11 cellular contexts compared by ENCODE assay signal in genomic region chr14:101819251-101819990, GRCh38. TPM values are rescaled to one million over a fixed set of nuclear protein-coding genes. Genes with fewer than 3 reads are reported as not detected.
A peak's percentile ranks its signal among the peaks of the same experiment; 100 is the strongest.
DNase-seq lines count a peak whose midpoint lies in the region; ATAC-seq and TF ChIP-seq lines count a peak whose summit lies in the region.
"Had no signal": no experiment of that assay in that cellular context is flagged by ENCODE, and none has a peak within 500 bp of the region (broad histone marks: within the 10 kb centered on the region; RNA-seq: fewer than 3 reads in every experiment).

No MANE protein-coding gene starts in this region.

- CTCF ChIA-PET in naive thymus-derived CD4-positive, alpha-beta T cell (lab: Charles Lee) = interaction anchor here (0.7 to 2.1 kb wide), 8 partner anchors 7 to 113 kb away, joined by 3 to 12 read pairs (median 3); no protein-coding TSS in a partner anchor
- CTCF ChIA-PET in Caco-2 (lab: Charles Lee) = no interaction called here

- H3K9me3 Mint-ChIP-seq in naive thymus-derived CD4-positive, alpha-beta T cell = no peaks in the 10 kb centered on the region
- no peaks in the 10 kb centered on the region for H3K9me3 Mint-ChIP-seq in Caco-2 (ENCODE audit: unreplicated experiment)
- H3K9me3 Mint-ChIP-seq: endodermal cell had no signal

- H3K4me3 Mint-ChIP-seq in naive thymus-derived CD4-positive, alpha-beta T cell = peak overlapping the region; percentile 74 to 94 (median 89)
- H3K4me3 Mint-ChIP-seq in Caco-2 (ENCODE audit: unreplicated experiment) = no peak overlapping the region
- H3K4me3 Mint-ChIP-seq: endodermal cell had no signal

- peaks cover 52 to 90% (median 85%) of the 10 kb centered on the region in 7 donors for H3K4me1 Mint-ChIP-seq in naive thymus-derived CD4-positive, alpha-beta T cell
- peaks cover under 1% of the 10 kb centered on the region for H3K4me1 Mint-ChIP-seq in Caco-2 (ENCODE audit: low read depth, unreplicated experiment)

- ATAC-seq in activated CD4-positive, CD25-positive, alpha-beta regulatory T cell treated with anti-CD3 and anti-CD28 coated beads, Interleukin-2, amount 50 U/mL, for 24 hours = no peak
- ATAC-seq in naive thymus-derived CD4-positive, alpha-beta T cell = peak; percentile 54
- ATAC-seq in GM19324 (IDR thresholded peaks at IDR 0.05; ENCODE audit: low FRiP score, unreplicated experiment) = no peak

- H3K36me3 ChIP-seq in naive thymus-derived CD4-positive, alpha-beta T cell (ENCODE audit: control insufficient read depth in 2 of 3, insufficient read depth in 3 of 3, low read length in 3 of 3) = peaks cover 0 to 4% (median 0%) of the 10 kb centered on the region in 3 experiments
- peaks cover 14% of the 10 kb centered on the region for H3K36me3 ChIP-seq in thymus (ENCODE audit: control insufficient read depth, insufficient read depth)
- H3K36me3 ChIP-seq in Caco-2 (ENCODE audit: control insufficient read depth, insufficient read depth, low read length) = no peaks in the 10 kb centered on the region; the same call in 1 of the 2 replicates

- H3K27ac Mint-ChIP-seq in naive thymus-derived CD4-positive, alpha-beta T cell = peak overlapping the region; percentile 90 to 100 (median 99)
- no peak overlapping the region for H3K27ac Mint-ChIP-seq in Caco-2 (ENCODE audit: unreplicated experiment)
- H3K27ac Mint-ChIP-seq: endodermal cell had no signal

- peak overlapping the region; percentile 97 for H3K27ac ChIP-seq in naive thymus-derived CD4-positive, alpha-beta T cell (ENCODE audit: low read depth, low read length)
- H3K27ac ChIP-seq in thymus (ENCODE audit: low read depth) = peak overlapping the region; percentile 92
- H3K27ac ChIP-seq: 22Rv1 had no signal

- 91% methylated on average over 16 of the region's 16 CpGs for whole genome bisulfite sequencing in thymus

- peaks cover 2 to 54% (median 11%) of the 10 kb centered on the region in 5 donors for H3K36me3 Mint-ChIP-seq in naive thymus-derived CD4-positive, alpha-beta T cell
- peaks cover 13% of the 10 kb centered on the region for H3K36me3 Mint-ChIP-seq in Caco-2 (ENCODE audit: insufficient read depth, unreplicated experiment)

- intact Hi-C loops in naive thymus-derived CD4-positive, alpha-beta T cell (cut with micrococcal nuclease) = loop anchor here in 1 of 2 donors (1.0 to 5.0 kb wide), 2 partner anchors 9 to 1752 kb away; partner anchors contain the start of gene EVL
- intact Hi-C loops in Caco-2 (cut with micrococcal nuclease; ENCODE audit: unreplicated experiment) = no loop called here

- peak; percentile 47 for DNase-seq in activated CD4-positive, CD25-positive, alpha-beta regulatory T cell treated with anti-CD3 and anti-CD28 coated beads, Interleukin-2, amount 50 U/mL, for 16 hours (ENCODE audit: low read depth, low spot score)
- DNase-seq in activated effector memory CD4-positive, alpha-beta T cell treated with Interleukin-2 at 50 U/mL for 16 hours = peak; percentile 76
- peak; percentile 42 to 91 (median 82) for DNase-seq in naive thymus-derived CD4-positive, alpha-beta T cell
- DNase-seq in NCI-H2227 (lab: John Stamatoyannopoulos, UW; ENCODE audit: unreplicated experiment) (no peak), Caco-2 (no peak)
- DNase-seq: endodermal cell, posterior cingulate gyrus had no signal

- H3K4me3 ChIP-seq in naive thymus-derived CD4-positive, alpha-beta T cell (ENCODE audit: low read length) = peak overlapping the region; percentile 46
- H3K4me3 ChIP-seq in thymus (ENCODE audit: low read length) = no peak overlapping the region
- no peak overlapping the region for H3K4me3 ChIP-seq in Caco-2 (ENCODE audit: low read depth, low read length)

- H3K27me3 Mint-ChIP-seq in naive thymus-derived CD4-positive, alpha-beta T cell = no peaks in the 10 kb centered on the region
- H3K27me3 Mint-ChIP-seq in Caco-2 (ENCODE audit: insufficient read depth, unreplicated experiment) = no peaks in the 10 kb centered on the region

- no TSS peak for BruUV-seq in Caco-2 (replicated peaks; lab: Mats Ljungman, UMichigan)

- H3K9me3 ChIP-seq in naive thymus-derived CD4-positive, alpha-beta T cell (ENCODE audit: control insufficient read depth in 2 of 3, low read length in 3 of 3) = no peaks in the 10 kb centered on the region
- H3K9me3 ChIP-seq in thymus (ENCODE audit: control insufficient read depth) (no peaks in the 10 kb centered on the region), Caco-2 (no peaks in the 10 kb centered on the region)

- POLR2A ChIA-PET in naive thymus-derived CD4-positive, alpha-beta T cell (lab: Charles Lee) = interaction anchor here (0.6 to 13.5 kb wide), 21 partner anchors 6 to 1896 kb away, joined by 3 to 426 read pairs (median 4); partner anchors contain the start of genes PPP2R5C and ZFYVE21
- POLR2A ChIA-PET in Caco-2 (lab: Charles Lee) = no interaction called here

- peaks cover 67 to 69% of the 10 kb centered on the region in 2 donors for H3K4me1 ChIP-seq in naive thymus-derived CD4-positive, alpha-beta T cell (ENCODE audit: control insufficient read depth in 2 of 2, insufficient read depth in 2 of 2, low read length in 2 of 2)
- peaks cover 36% of the 10 kb centered on the region for H3K4me1 ChIP-seq in thymus (ENCODE audit: control insufficient read depth, insufficient read depth, low read length)
- H3K4me1 ChIP-seq in Caco-2 = no peaks in the 10 kb centered on the region

- no peak for TF ChIP-seq CTCF in Caco-2 (IDR thresholded peaks at IDR 0.05; ENCODE audit: insufficient read depth in 1 of 2, low read depth in 1 of 2, low read length in 1 of 2, severe bottlenecking in 1 of 2, unreplicated experiment in 1 of 2)

- H3K27me3 ChIP-seq in naive thymus-derived CD4-positive, alpha-beta T cell (ENCODE audit: control insufficient read depth in 2 of 2, insufficient read depth in 2 of 2, low read length in 2 of 2) = no peaks in the 10 kb centered on the region
- H3K27me3 ChIP-seq in thymus (ENCODE audit: control insufficient read depth, insufficient read depth) (no peaks in the 10 kb centered on the region), Caco-2 (replicated peaks; ENCODE audit: control insufficient read depth, insufficient read depth, low read length) (no peaks in the 10 kb centered on the region)

RNA-seq across cellular contexts. Expression of gene PPP2R5C, which starts 57.9 kb away (rescaled TPM):
- 100 to 1,000 TPM; 266 to 449 (median 405) TPM for total RNA-seq in naive thymus-derived CD4-positive, alpha-beta T cell
- 100 to 1,000 TPM; 155 to 181 TPM for polyA plus RNA-seq in naive thymus-derived CD4-positive, alpha-beta T cell
- 144 TPM for polyA plus RNA-seq in thymus
- 86.8 and 97.5 TPM in 2 replicates for total RNA-seq in Caco-2 (2022)

Comparison
In these comparisons a context has a peak if more than half of its experiments do, and no peak if none do; other contexts are left out.
1. DNase-seq: peak in activated CD4-positive, CD25-positive, alpha-beta regulatory T cell treated with anti-CD3 and anti-CD28 coated beads, Interleukin-2, amount 50 U/mL, for 16 hours (single experiment), activated effector memory CD4-positive, alpha-beta T cell treated with Interleukin-2 at 50 U/mL for 16 hours (single experiment) and naive thymus-derived CD4-positive, alpha-beta T cell (9 of 9); none in NCI-H2227 (single experiment) and Caco-2 (0 of 2).